ENCODE assay signal across 1 cellular context in the genomic region with DNA sequence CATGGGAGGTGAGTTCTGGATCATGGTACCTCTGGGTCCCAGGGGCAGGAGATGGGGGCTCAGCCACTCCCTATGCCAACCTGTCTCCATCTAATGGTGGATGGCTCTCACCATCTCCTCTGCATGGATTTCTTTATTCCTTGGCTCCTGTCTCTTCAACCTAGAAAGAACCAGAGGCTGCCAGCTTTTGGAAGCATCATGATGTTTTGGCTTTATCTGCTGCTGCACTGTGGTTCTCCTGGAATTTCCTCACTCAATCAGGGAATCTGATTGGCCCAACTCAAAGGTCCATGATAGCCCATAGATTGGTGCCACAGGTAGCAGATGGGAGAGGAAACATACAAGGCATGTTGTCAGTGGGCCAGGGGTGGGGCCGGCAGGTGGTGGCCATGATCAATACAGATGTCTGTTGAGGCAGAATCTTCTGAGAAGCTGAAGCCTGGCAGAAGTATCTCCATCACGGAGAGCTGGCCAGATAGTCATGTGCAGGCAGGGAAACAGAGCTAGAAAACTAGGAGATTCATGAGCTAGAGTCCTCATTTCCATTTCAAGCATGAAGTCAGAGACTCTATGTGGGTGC.
TF ChIP-seq lines count a peak whose summit lies in the region.

No MANE protein-coding gene starts in this region.

TF ChIP-seq in IMR-90, 13 proteins besides CTCF, POLR2A, EP300 and RAD21:
- TF ChIP-seq SMC3 (IDR thresholded peaks at IDR 0.05; ENCODE audit: low read depth, low read length) (no peak), FOS (IDR thresholded peaks at IDR 0.05; ENCODE audit: low read depth, low read length) (no peak), MXI1 (IDR thresholded peaks at IDR 0.05; ENCODE audit: borderline replicate concordance, low read depth, low read length) (no peak), RCOR1 (IDR thresholded peaks at IDR 0.05; ENCODE audit: insufficient replicate concordance, low read length) (no peak), CEBPB (IDR thresholded peaks at IDR 0.05; ENCODE audit: low read depth, low read length) (no peak), BHLHE40 (IDR thresholded peaks at IDR 0.05; ENCODE audit: low read depth, low read length) (no peak), MAZ (IDR thresholded peaks at IDR 0.05; ENCODE audit: borderline replicate concordance, low read depth, low read length) (no peak)
- TF ChIP-seq, protein P1, sequence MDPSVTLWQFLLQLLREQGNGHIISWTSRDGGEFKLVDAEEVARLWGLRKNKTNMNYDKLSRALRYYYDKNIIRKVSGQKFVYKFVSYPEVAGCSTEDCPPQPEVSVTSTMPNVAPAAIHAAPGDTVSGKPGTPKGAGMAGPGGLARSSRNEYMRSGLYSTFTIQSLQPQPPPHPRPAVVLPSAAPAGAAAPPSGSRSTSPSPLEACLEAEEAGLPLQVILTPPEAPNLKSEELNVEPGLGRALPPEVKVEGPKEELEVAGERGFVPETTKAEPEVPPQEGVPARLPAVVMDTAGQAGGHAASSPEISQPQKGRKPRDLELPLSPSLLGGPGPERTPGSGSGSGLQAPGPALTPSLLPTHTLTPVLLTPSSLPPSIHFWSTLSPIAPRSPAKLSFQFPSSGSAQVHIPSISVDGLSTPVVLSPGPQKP (IDR thresholded peaks at IDR 0.05; ENCODE audit: borderline replicate concordance, low read depth, low read length): no peak
- TF ChIP-seq, protein P2, sequence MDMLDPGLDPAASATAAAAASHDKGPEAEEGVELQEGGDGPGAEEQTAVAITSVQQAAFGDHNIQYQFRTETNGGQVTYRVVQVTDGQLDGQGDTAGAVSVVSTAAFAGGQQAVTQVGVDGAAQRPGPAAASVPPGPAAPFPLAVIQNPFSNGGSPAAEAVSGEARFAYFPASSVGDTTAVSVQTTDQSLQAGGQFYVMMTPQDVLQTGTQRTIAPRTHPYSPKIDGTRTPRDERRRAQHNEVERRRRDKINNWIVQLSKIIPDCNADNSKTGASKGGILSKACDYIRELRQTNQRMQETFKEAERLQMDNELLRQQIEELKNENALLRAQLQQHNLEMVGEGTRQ (IDR thresholded peaks at IDR 0.05; ENCODE audit: low read depth, low read length): no peak
